Comparison of ENCODE assay signal across 13 cellular contexts in the genomic region with DNA sequence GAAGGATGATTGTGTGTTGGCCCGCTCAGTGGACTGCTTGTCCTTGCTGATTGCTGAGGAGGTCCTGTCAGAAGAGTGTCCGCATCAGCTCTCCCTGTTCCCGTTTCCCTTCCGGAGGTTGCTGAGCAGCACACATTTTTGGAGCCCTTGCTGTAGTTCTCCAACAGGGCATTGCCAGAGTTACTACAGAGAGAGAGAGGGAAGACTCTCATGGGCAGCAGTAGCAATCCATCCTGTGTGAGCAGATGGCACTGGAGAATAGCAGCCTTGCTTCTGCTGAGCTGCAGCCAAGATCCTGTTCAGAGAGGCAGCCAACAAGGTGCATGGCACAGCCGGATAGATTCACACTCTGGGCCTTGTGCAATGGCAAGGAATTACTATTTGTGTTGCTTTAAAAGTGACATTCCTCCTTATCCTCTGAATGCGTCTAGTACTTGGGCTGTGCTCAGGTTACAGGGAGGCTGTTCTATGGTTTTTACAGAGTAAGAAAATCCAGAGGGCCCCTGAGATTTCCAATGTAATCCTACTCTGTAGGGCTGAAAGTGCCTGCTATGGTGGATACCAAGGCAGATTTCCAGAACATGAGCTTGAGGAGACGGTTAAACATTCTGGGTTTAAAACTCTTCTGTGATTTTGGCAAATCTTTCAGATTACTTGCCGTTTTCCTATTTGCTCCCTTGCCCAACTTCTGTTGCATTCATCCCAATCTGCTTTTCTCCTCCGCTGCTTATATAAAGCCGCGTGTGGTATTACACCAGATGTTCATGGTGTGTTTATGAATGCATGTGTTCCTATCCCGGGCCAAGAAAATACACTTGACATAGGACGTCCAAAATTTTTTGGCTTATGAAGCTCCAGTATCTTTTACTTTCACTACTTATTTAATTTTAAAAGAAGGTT. TPM values are rescaled to one million over a fixed set of nuclear protein-coding genes. Genes with fewer than 3 reads are reported as not detected.
DNase-seq lines count a peak whose midpoint lies in the region; ATAC-seq, FAIRE-seq and TF ChIP-seq lines count a peak whose summit lies in the region.
"Had no signal": no experiment of that assay in that cellular context is flagged by ENCODE, and none has a peak within 500 bp of the region (broad histone marks: within the 10 kb centered on the region; RNA-seq: fewer than 3 reads in every experiment).

No MANE protein-coding gene starts in this region.

- no peak overlapping the region for H4K5ac ChIP-seq in H1 (ENCODE audit: insufficient read length, low read depth, low read length)

- no peak overlapping the region for H2BK120ac ChIP-seq in H1 (replicated peaks; ENCODE audit: low read depth, low read length)

- H3K27ac ChIP-seq in H1 (ENCODE audit: low read depth, low read length) = no peak overlapping the region
- H3K27ac ChIP-seq: epithelial cell of prostate, uterus had no signal

- peaks cover 0 to 2% of the 10 kb centered on the region in 2 experiments for H4K20me1 ChIP-seq in H1 (replicated peaks in 1 of 2; ENCODE audit: control insufficient read depth in 1 of 2, insufficient read depth in 2 of 2, low read length in 2 of 2)

- H3K9me3 ChIP-seq in H1 (ENCODE audit: insufficient read depth in 2 of 2, low read depth in 1 of 2, low read length in 1 of 2) = no peaks in the 10 kb centered on the region
- H3K9me3 ChIP-seq: uterus had no signal

- no peaks in the 10 kb centered on the region for H3K36me3 ChIP-seq in H1 (ENCODE audit: control insufficient read depth in 2 of 4, insufficient read depth in 4 of 4, low read length in 3 of 4)
- H3K36me3 ChIP-seq: uterus had no signal

- peaks cover 0 to 95% of the 10 kb centered on the region in 2 experiments; a peak in 3 of 4 replicates for H3K79me2 ChIP-seq in H1 (ENCODE audit: control insufficient read depth in 1 of 2, insufficient read depth in 2 of 2, low read length in 2 of 2)

- intact Hi-C loops in Right ventricle myocardium inferior (cut with DNase I) (loop anchor here (1.0 to 10.0 kb wide), 3 partner anchors 8 to 221 kb away; no protein-coding TSS in a partner anchor), cardiac septum (cut with DNase I) (loop anchor here (2.0 to 10.0 kb wide), 2 partner anchors 27 to 111 kb away; a partner anchor contains a TSS)
- intact Hi-C loops in activated naive CD4-positive, alpha-beta T cell treated with anti-CD3 and anti-CD28 coated beads for 36 hours (cut with micrococcal nuclease) = no loop called here

- no peak overlapping the region for H3K9ac ChIP-seq in H1 (replicated peaks in 1 of 4; ENCODE audit: extremely low read depth in 1 of 4, low read depth in 3 of 4, low read length in 3 of 4)

- H3K4me1 ChIP-seq in H1 (replicated peaks in 1 of 4; ENCODE audit: control insufficient read depth in 3 of 4, insufficient read depth in 4 of 4, low read length in 3 of 4) = peaks cover 4 to 23% (median 10%) of the 10 kb centered on the region in 4 experiments
- H3K4me1 ChIP-seq: uterus had no signal

- 0 out of 2 replicates have a peak overlapping the region, but pooled peaks have one; percentile 39 for H2BK12ac ChIP-seq in H1 (ENCODE audit: low read depth, low read length)

- H2AFZ ChIP-seq in H1 (ENCODE audit: low read length) = no peak overlapping the region

- H4K8ac ChIP-seq in H1 (ENCODE audit: extremely low read depth, insufficient read depth, low read length) = no peak overlapping the region

- H3K4me3 Mint-ChIP-seq in stimulated activated naive CD8-positive, alpha-beta T cell treated with anti-CD3 and anti-CD28 coated beads, Interleukin-15, amount 100 ng/mL, for 72 hours = no peak overlapping the region
- H3K4me3 Mint-ChIP-seq in activated naive CD4-positive, alpha-beta T cell treated with anti-CD3 and anti-CD28 coated beads for 36 hours = no peak overlapping the region
- H3K4me3 Mint-ChIP-seq: activated naive CD8-positive, alpha-beta T cell treated with anti-CD3 and anti-CD28 coated beads, Interleukin-2, amount 10 ng/mL, durations not matched to agents 7 days and 5 days had no signal

- H2BK15ac ChIP-seq in H1 (ENCODE audit: low read length) = peak overlapping the region; percentile 5; the same call in 1 of the 2 replicates

- 85% methylated on average over 13 of the region's 13 CpGs; no CpG with 5 or more reads in 1 of the 2 experiments for WGBS in H1 (ENCODE audit: extremely low coverage in 1 of 2, insufficient coverage in 1 of 2, insufficient read length in 1 of 2, insufficient replicate concordance in 2 of 2, low coverage in 1 of 2, low lambda C conversion rate in 2 of 2, missing lambda C conversion rate in 1 of 2), 2 experiments

- H4K91ac ChIP-seq in H1 (replicated peaks; ENCODE audit: insufficient read length, low read length) = peak overlapping the region; percentile 59

- ATAC-seq in Right ventricle myocardium inferior = peak; percentile 85
- ATAC-seq in stimulated activated naive CD8-positive, alpha-beta T cell treated with anti-CD3 and anti-CD28 coated beads, Interleukin-15, amount 100 ng/mL, for 72 hours = no peak

- H3K23me2 ChIP-seq in H1 (ENCODE audit: low read depth, low read length) = no peaks in the 10 kb centered on the region

- no peak for TF ChIP-seq POLR2A in H1 (IDR thresholded peaks at IDR 0.05; ENCODE audit: control extremely low read depth in 1 of 2, low read depth in 2 of 2, low read length in 2 of 2)

- peak overlapping the region in 1 of 2 experiments; percentile 30; a peak in 2 of 4 replicates for H3K4me2 ChIP-seq in H1 (ENCODE audit: insufficient read depth in 1 of 2, low read depth in 2 of 2, low read length in 2 of 2)

- no peaks in the 10 kb centered on the region for H3K36me3 Mint-ChIP-seq in activated naive CD4-positive, alpha-beta T cell treated with anti-CD3 and anti-CD28 coated beads for 36 hours (ENCODE audit: low read depth)

- TF ChIP-seq RAD21 in H1 (IDR thresholded peaks at IDR 0.05 in 1 of 2, conservative IDR thresholded peaks at IDR 0.05 in 1 of 2; ENCODE audit: low read depth in 2 of 2, low read length in 2 of 2) = no peak

- no peak overlapping the region for H3K4me3 ChIP-seq in H1 (ENCODE audit: extremely low read depth in 1 of 4, insufficient read depth in 2 of 4, low read depth in 3 of 4, low read length in 4 of 4)
- H3K4me3 ChIP-seq: uterus had no signal

- H2BK20ac ChIP-seq in H1 (ENCODE audit: low read length) = peak overlapping the region; percentile 27; the same call in 1 of the 2 replicates

- DNase-seq in Right ventricle myocardium inferior (ENCODE audit: missing footprints) (no peak), cardiac septum (ENCODE audit: low spot score) (no peak), H1 (ENCODE audit: low read depth in 1 of 2, low spot score in 2 of 2) (no peak), middle frontal gyrus (ENCODE audit: extremely low spot score, low spot score) (peak; percentile 44), NCI-H146 treated with DMSO at 0.1 percent for 48 hours (lab: John Stamatoyannopoulos, UW; ENCODE audit: unreplicated experiment) (no peak)
- no peak for DNase-seq in stimulated activated naive CD8-positive, alpha-beta T cell treated with anti-CD3 and anti-CD28 coated beads, Interleukin-15, amount 100 ng/mL, for 72 hours
- DNase-seq in activated naive CD4-positive, alpha-beta T cell treated with anti-CD3 and anti-CD28 coated beads for 36 hours = no peak
- no peak for DNase-seq in activated effector memory CD4-positive, alpha-beta T cell treated with anti-CD3 and anti-CD28 coated beads, Interleukin-2, amount 50 U/mL, for 16 hours
- DNase-seq: activated naive CD8-positive, alpha-beta T cell treated with anti-CD3 and anti-CD28 coated beads, Interleukin-2, amount 10 ng/mL, durations not matched to agents 7 days and 5 days; NCI-H2227 treated with DMSO at 0.1 percent for 48 hours had no signal

- no peak for TF ChIP-seq CTCF in H1 (IDR thresholded peaks at IDR 0.05; ENCODE audit: control extremely low read depth in 1 of 3, insufficient read depth in 1 of 3, low read depth in 1 of 3, low read length in 3 of 3)

- H3K4me1 Mint-ChIP-seq in stimulated activated naive CD8-positive, alpha-beta T cell treated with anti-CD3 and anti-CD28 coated beads, Interleukin-15, amount 100 ng/mL, for 72 hours = peaks cover 9% of the 10 kb centered on the region
- H3K4me1 Mint-ChIP-seq in activated naive CD4-positive, alpha-beta T cell treated with anti-CD3 and anti-CD28 coated beads for 36 hours (ENCODE audit: low read depth) = no peaks in the 10 kb centered on the region

- no peak overlapping the region for H3K23ac ChIP-seq in H1 (ENCODE audit: insufficient read length)

- H2BK5ac ChIP-seq in H1 (ENCODE audit: low read depth, low read length) = peak overlapping the region; percentile 76

- POLR2A ChIA-PET in H1 (lab: Charles Lee; ENCODE audit: partially characterized antibody) = interaction anchor here (2.4 kb wide), 1 partner anchor 25 kb away, joined by 17 read pairs; no protein-coding TSS in a partner anchor

- no peak overlapping the region for H3K18ac ChIP-seq in H1 (ENCODE audit: extremely low read depth, low read length)

- peaks cover 10% of the 10 kb centered on the region for H3K79me1 ChIP-seq in H1 (ENCODE audit: low read depth, low read length)

- H3K56ac ChIP-seq in H1 (replicated peaks; ENCODE audit: insufficient read length, low read depth, low read length) = no peak overlapping the region

- H3K4ac ChIP-seq in H1 (replicated peaks; ENCODE audit: insufficient read length, low read depth, low read length) = no peak overlapping the region

- FAIRE-seq in H1 (lab: Jason Lieb, UNC) = no peak
- FAIRE-seq: A204.1 had no signal

- H3K14ac ChIP-seq in H1 (ENCODE audit: insufficient read length) = no peak overlapping the region

- H3K27me3 Mint-ChIP-seq in stimulated activated naive CD8-positive, alpha-beta T cell treated with anti-CD3 and anti-CD28 coated beads, Interleukin-15, amount 100 ng/mL, for 72 hours = no peaks in the 10 kb centered on the region
- H3K27me3 Mint-ChIP-seq in activated naive CD4-positive, alpha-beta T cell treated with anti-CD3 and anti-CD28 coated beads for 36 hours (ENCODE audit: low read depth) = no peaks in the 10 kb centered on the region
- H3K27me3 Mint-ChIP-seq: activated naive CD8-positive, alpha-beta T cell treated with anti-CD3 and anti-CD28 coated beads, Interleukin-2, amount 10 ng/mL, durations not matched to agents 7 days and 5 days had no signal

- TF ChIP-seq EP300 in H1 (IDR thresholded peaks at IDR 0.05; ENCODE audit: borderline replicate concordance in 1 of 2, low read depth in 2 of 2, low read length in 2 of 2) = no peak

- H3K27ac Mint-ChIP-seq in stimulated activated naive CD8-positive, alpha-beta T cell treated with anti-CD3 and anti-CD28 coated beads, Interleukin-15, amount 100 ng/mL, for 72 hours = no peak overlapping the region
- H3K27ac Mint-ChIP-seq in activated naive CD4-positive, alpha-beta T cell treated with anti-CD3 and anti-CD28 coated beads for 36 hours = no peak overlapping the region
- H3K27ac Mint-ChIP-seq: activated naive CD8-positive, alpha-beta T cell treated with anti-CD3 and anti-CD28 coated beads, Interleukin-2, amount 10 ng/mL, durations not matched to agents 7 days and 5 days had no signal

- H3K9me3 Mint-ChIP-seq in stimulated activated naive CD8-positive, alpha-beta T cell treated with anti-CD3 and anti-CD28 coated beads, Interleukin-15, amount 100 ng/mL, for 72 hours = no peaks in the 10 kb centered on the region
- H3K9me3 Mint-ChIP-seq in activated naive CD4-positive, alpha-beta T cell treated with anti-CD3 and anti-CD28 coated beads for 36 hours = no peaks in the 10 kb centered on the region
- H3K9me3 Mint-ChIP-seq: activated naive CD8-positive, alpha-beta T cell treated with anti-CD3 and anti-CD28 coated beads, Interleukin-2, amount 10 ng/mL, durations not matched to agents 7 days and 5 days had no signal

- peak overlapping the region; percentile 43; the same call in 1 of the 2 replicates for H2AK5ac ChIP-seq in H1 (ENCODE audit: low read depth, low read length)

- CTCF ChIA-PET in H1 (lab: Charles Lee; ENCODE audit: partially characterized antibody) = interaction anchor here (8.8 kb wide), 1 partner anchor 33 kb away, joined by 38 read pairs; no protein-coding TSS in a partner anchor
- CTCF ChIA-PET in activated naive CD4-positive, alpha-beta T cell treated with anti-CD3 and anti-CD28 coated beads for 36 hours (lab: Charles Lee) = no interaction called here

- no peaks in the 10 kb centered on the region for H3K27me3 ChIP-seq in H1 (replicated peaks in 1 of 4; ENCODE audit: control insufficient read depth in 3 of 4, extremely low read depth in 1 of 4, insufficient read depth in 3 of 4, low read length in 3 of 4)
- H3K27me3 ChIP-seq: uterus had no signal

RNA-seq across cellular contexts. Expression of a gene that starts 27.4 kb away (rescaled TPM):
- total RNA-seq in Right ventricle myocardium inferior (153 TPM), cardiac septum (163 TPM)
- total RNA-seq in H1 (2021; fragmentation: NEBNext Ultra II Directional; extraction: Animal tissue kit (Norgen Biotek cat#: 25700)) = 159 and 175 TPM in 2 replicates
- 38.6 and 64.5 TPM in 2 replicates for polyA plus RNA-seq in H1 (2011; rRNA removed)
- polyA plus RNA-seq in H1 (2011; cell fraction: cytosol; rRNA removed) = 43.2 TPM
- 26.7 TPM for polyA plus RNA-seq in H1 (2011; cell fraction: nucleus; rRNA removed)
- 54.2 to 73.8 TPM (median 65.5 TPM) in 4 replicates for polyA plus RNA-seq in H1 (2012, experiment 1 of 2)
- polyA plus RNA-seq in H1 (2012, experiment 2 of 2) = 24.0 TPM
- polyA plus RNA-seq in H1 (2013, experiment 1 of 2) = 109 TPM
- 113 TPM for polyA plus RNA-seq in H1 (2013, experiment 2 of 2)
- 75.4 and 132 TPM in 2 replicates for polyA minus RNA-seq in H1 (2011; rRNA and poly(A)+ RNA removed)
- polyA minus RNA-seq in H1 (2011; cell fraction: cytosol; rRNA and poly(A)+ RNA removed) = 33.1 TPM
- polyA minus RNA-seq in H1 (2011; cell fraction: nucleus; rRNA and poly(A)+ RNA removed) = 38.6 TPM
- total RNA-seq in activated naive CD4-positive, alpha-beta T cell treated with anti-CD3 and anti-CD28 coated beads for 36 hours = 10 to 100 TPM; 25.2 to 25.4 TPM
